ENCODE assay signal across 18 cellular contexts in the genomic region with DNA sequence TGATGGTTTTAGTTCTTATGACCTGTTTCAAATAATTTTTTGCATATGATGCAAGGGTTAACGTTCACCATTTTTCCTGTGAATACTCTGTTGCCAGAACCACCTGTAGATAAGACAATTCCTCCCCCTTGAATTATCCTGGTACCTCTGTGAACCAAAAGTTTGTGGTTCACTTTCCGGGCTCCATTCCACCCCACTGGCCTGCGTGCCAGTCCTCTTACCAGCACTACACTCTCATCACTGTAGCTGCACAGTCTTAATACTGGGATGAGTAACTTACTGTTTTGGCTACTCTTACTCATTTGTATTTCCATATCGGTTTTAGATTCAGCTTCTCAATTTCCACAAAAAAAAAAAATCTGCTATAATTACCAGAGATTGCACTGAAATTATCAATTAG. TPM values are rescaled to one million over a fixed set of nuclear protein-coding genes. Genes with fewer than 3 reads are reported as not detected.
DNase-seq lines count a peak whose midpoint lies in the region; ATAC-seq and TF ChIP-seq lines count a peak whose summit lies in the region.
"Had no signal": no experiment of that assay in that cellular context is flagged by ENCODE, and none has a peak within 500 bp of the region (broad histone marks: within the 10 kb centered on the region; RNA-seq: fewer than 3 reads in every experiment).

No MANE protein-coding gene starts in this region.

- no peaks in the 10 kb centered on the region for H3K9me2 ChIP-seq in GM23338 (ENCODE audit: insufficient read depth)

- H3K4me3 Mint-ChIP-seq in activated CD4-positive, alpha-beta T cell treated with anti-CD3 and anti-CD28 coated beads, Interleukin-2, amount 10 ng/mL, durations not matched to agents 7 days and 5 days = no peak overlapping the region
- H3K4me3 Mint-ChIP-seq in GM23338 = no peak overlapping the region
- no peak overlapping the region for H3K4me3 Mint-ChIP-seq in glutamatergic neuron (ENCODE audit: unreplicated experiment)
- H3K4me3 Mint-ChIP-seq: CD4-positive, alpha-beta memory T cell; HFFc6 had no signal

- no peaks in the 10 kb centered on the region for H3K4me1 Mint-ChIP-seq in activated CD4-positive, alpha-beta T cell treated with anti-CD3 and anti-CD28 coated beads, Interleukin-2, amount 10 ng/mL, durations not matched to agents 7 days and 5 days
- H3K4me1 Mint-ChIP-seq in GM23338 (peaks cover 11% of the 10 kb centered on the region), glutamatergic neuron (ENCODE audit: low read depth, unreplicated experiment) (no peaks in the 10 kb centered on the region)
- H3K4me1 Mint-ChIP-seq: CD4-positive, alpha-beta memory T cell had no signal

- peaks cover 18% of the 10 kb centered on the region for H3K36me3 ChIP-seq in GM23338 (ENCODE audit: insufficient read depth)

- H4K20me1 ChIP-seq in GM23338 (replicated peaks; ENCODE audit: insufficient read depth) = peaks cover 3% of the 10 kb centered on the region; the same call in 1 of the 2 replicates

- H3K36me3 Mint-ChIP-seq in activated CD4-positive, alpha-beta T cell treated with anti-CD3 and anti-CD28 coated beads, Interleukin-2, amount 10 ng/mL, durations not matched to agents 7 days and 5 days (ENCODE audit: low read depth) = peaks cover 35% of the 10 kb centered on the region
- H3K36me3 Mint-ChIP-seq in GM23338 (ENCODE audit: low read depth) (peaks cover 74% of the 10 kb centered on the region), glutamatergic neuron (ENCODE audit: unreplicated experiment) (peaks cover 4% of the 10 kb centered on the region)

- POLR2A ChIA-PET in activated CD4-positive, alpha-beta T cell treated with anti-CD3 and anti-CD28 coated beads, Interleukin-2, amount 10 ng/mL, durations not matched to agents 7 days and 5 days (lab: Charles Lee) = no interaction called here

- H3K79me2 ChIP-seq in GM23338 (replicated peaks; ENCODE audit: insufficient read depth) = no peaks in the 10 kb centered on the region

- H3F3A ChIP-seq in GM23338 (replicated peaks; ENCODE audit: low read depth) = peaks cover 5% of the 10 kb centered on the region

- TF ChIP-seq CTCF in GM23338 (conservative IDR thresholded peaks at IDR 0.05; ENCODE audit: low read depth in 2 of 2) = no peak
- TF ChIP-seq CTCF in glutamatergic neuron (IDR thresholded peaks at IDR 0.05; ENCODE audit: partially characterized antibody, unreplicated experiment) = no peak

- no peaks in the 10 kb centered on the region for H3K27me3 ChIP-seq in GM23338 (ENCODE audit: insufficient read depth)

- H3K27me3 Mint-ChIP-seq in activated CD4-positive, alpha-beta T cell treated with anti-CD3 and anti-CD28 coated beads, Interleukin-2, amount 10 ng/mL, durations not matched to agents 7 days and 5 days = no peaks in the 10 kb centered on the region
- peaks cover 14% of the 10 kb centered on the region for H3K27me3 Mint-ChIP-seq in GM23338 (ENCODE audit: insufficient read depth, low read depth, poor library complexity)
- peaks cover 4% of the 10 kb centered on the region for H3K27me3 Mint-ChIP-seq in glutamatergic neuron (ENCODE audit: unreplicated experiment)
- H3K27me3 Mint-ChIP-seq: CD4-positive, alpha-beta memory T cell had no signal

- no peak overlapping the region for H2AFZ ChIP-seq in GM23338
- H2AFZ ChIP-seq: GM23248 had no signal

- H3K4me3 ChIP-seq in GM23338 = no peak overlapping the region
- H3K4me3 ChIP-seq: A549, GM23248, HAP-1 had no signal

- CTCF ChIA-PET in activated CD4-positive, alpha-beta T cell treated with anti-CD3 and anti-CD28 coated beads, Interleukin-2, amount 10 ng/mL, durations not matched to agents 7 days and 5 days (lab: Charles Lee) = no interaction called here

- DNase-seq in activated CD4-positive, alpha-beta T cell treated with anti-CD3 and anti-CD28 coated beads, Interleukin-2, amount 10 ng/mL, durations not matched to agents 7 days and 5 days = no peak
- DNase-seq in activated CD4-positive, alpha-beta T cell treated with anti-CD3 and anti-CD28 coated beads for 4 hours = no peak
- DNase-seq in GM23338 (ENCODE audit: low spot score) (no peak), NCI-H226 (peak; percentile 91), glutamatergic neuron (no peak), ACHN (no peak), hepatic stellate cell (ENCODE audit: low spot score) (no peak)
- DNase-seq: 8988T; C1 segment of cervical spinal cord; CD4-positive, alpha-beta memory T cell; COR-L47; DMS153; DND-41; GM23248; HFFc6 had no signal

- H3K27ac ChIP-seq in GM23338 (ENCODE audit: low read depth) = no peak overlapping the region
- H3K27ac ChIP-seq: A549, GM23248 had no signal

- H3K4me2 ChIP-seq in GM23338 = no peak overlapping the region
- H3K4me2 ChIP-seq: A549 had no signal

- H3K4me1 ChIP-seq in GM23338 (ENCODE audit: insufficient read depth) = peaks cover 11% of the 10 kb centered on the region
- H3K4me1 ChIP-seq: HAP-1 had no signal

- in situ Hi-C loops in ACHN (cut with HindIII; ENCODE audit: low pct_ligation_motif_present, low pct_unique_long_range_greater_than_20kb, low sequenced_read_pairs) = no loop called here

- peak overlapping the region; percentile 52 for H3K27ac Mint-ChIP-seq in activated CD4-positive, alpha-beta T cell treated with anti-CD3 and anti-CD28 coated beads, Interleukin-2, amount 10 ng/mL, durations not matched to agents 7 days and 5 days
- H3K27ac Mint-ChIP-seq in GM23338 (peak overlapping the region; percentile 10; the same call in 1 of the 2 replicates), glutamatergic neuron (ENCODE audit: unreplicated experiment) (peak overlapping the region; percentile 22)
- H3K27ac Mint-ChIP-seq: HFFc6 had no signal

- H3K9me3 Mint-ChIP-seq in activated CD4-positive, alpha-beta T cell treated with anti-CD3 and anti-CD28 coated beads, Interleukin-2, amount 10 ng/mL, durations not matched to agents 7 days and 5 days = no peaks in the 10 kb centered on the region
- H3K9me3 Mint-ChIP-seq in GM23338 (no peaks in the 10 kb centered on the region), glutamatergic neuron (ENCODE audit: unreplicated experiment) (no peaks in the 10 kb centered on the region)
- H3K9me3 Mint-ChIP-seq: HFFc6 had no signal

- no peak for ATAC-seq in GM23338
- no peak for ATAC-seq in HG03175 (IDR thresholded peaks at IDR 0.05; ENCODE audit: unreplicated experiment)
- ATAC-seq: A549 had no signal

TF ChIP-seq in GM23338, 12 proteins besides CTCF, POLR2A, EP300 and RAD21:
- no peak for TF ChIP-seq EZH2phosphoT487 (IDR thresholded peaks at IDR 0.05; ENCODE audit: unreplicated experiment)

RNA-seq across cellular contexts. Expression of a gene that starts 34.4 kb away (rescaled TPM):
- total RNA-seq in activated CD4-positive, alpha-beta T cell treated with anti-CD3 and anti-CD28 coated beads, Interleukin-2, amount 10 ng/mL, durations not matched to agents 7 days and 5 days = 10 to 100 TPM; 35.7 to 36.4 TPM
- total RNA-seq in GM23338 (2014; rRNA removed; shearing (Covaris generic)) = 94.9 and 105 TPM in 2 replicates
- polyA plus RNA-seq in GM23338 (2016; fragmentation: Nextera tagmentation; extraction: Ambion mirVana) = 47.5 and 50.3 TPM in 2 replicates
- total RNA-seq in glutamatergic neuron (ENCODE audit: unreplicated experiment) = 46.7 TPM

RNA-seq across cellular contexts. Expression of a gene that starts 34.6 kb away (rescaled TPM):
- total RNA-seq in activated CD4-positive, alpha-beta T cell treated with anti-CD3 and anti-CD28 coated beads, Interleukin-2, amount 10 ng/mL, durations not matched to agents 7 days and 5 days = 1 to 10 TPM in 1 of 2 experiments, under 1 TPM in 1; 0.69 to 1.2 TPM
- total RNA-seq in GM23338 (2014; rRNA removed; shearing (Covaris generic)) = 282 and 329 TPM in 2 replicates
- polyA plus RNA-seq in GM23338 (2016; fragmentation: Nextera tagmentation; extraction: Ambion mirVana) = 136 and 148 TPM in 2 replicates
- total RNA-seq in glutamatergic neuron (ENCODE audit: unreplicated experiment) = 35.6 TPM

Comparison
In these comparisons a context has a peak if more than half of its experiments do, and no peak if none do; other contexts are left out.
1. RNA of a gene that starts 34.6 kb away (total RNA-seq): 282 to 329 TPM in GM23338 and 35.6 TPM in glutamatergic neuron (single experiment); 0.69 to 1.2 TPM in activated CD4-positive, alpha-beta T cell treated with anti-CD3 and anti-CD28 coated beads, Interleukin-2, amount 10 ng/mL, durations not matched to agents 7 days and 5 days; every median in the first group is over 10 times any median in the second.
2. Peak in every context shown above with its lines, with median percentiles within 50 percentile points of each other: H3K27ac Mint-ChIP-seq.